Comparison of ENCODE assay signal across 30 cellular contexts in the genomic region with DNA sequence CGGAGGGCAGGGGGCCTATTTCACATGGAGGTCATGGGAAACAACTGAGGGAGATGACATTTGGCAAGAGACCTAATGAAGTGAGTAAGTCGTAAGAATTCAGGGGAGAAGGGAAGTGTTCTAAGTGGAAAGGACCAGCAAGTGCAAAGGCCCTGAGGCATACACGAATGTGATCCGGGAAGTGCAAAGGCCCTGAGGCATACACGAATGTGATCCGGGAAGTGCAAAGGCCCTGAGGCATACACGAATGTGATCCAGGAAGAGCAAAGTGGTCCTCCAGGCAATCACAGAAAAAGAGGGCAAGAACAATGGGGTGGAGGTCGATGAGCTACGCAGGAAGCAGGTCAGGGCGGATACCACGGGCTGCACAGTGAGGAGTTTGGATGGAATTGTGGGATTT.
"Had no signal": no experiment of that assay in that cellular context is flagged by ENCODE, and none has a peak within 500 bp of the region (broad histone marks: within the 10 kb centered on the region; RNA-seq: fewer than 3 reads in every experiment).

No MANE protein-coding gene starts in this region.

- FAIRE-seq: bronchial epithelial cell, TTC549 had no signal

- ATAC-seq: activated CD4-positive, alpha-beta T cell treated with anti-CD3 and anti-CD28 coated beads for 36 hours; activated CD4-positive, CD25-positive, alpha-beta regulatory T cell treated with anti-CD3 and anti-CD28 coated beads, Interleukin-2, amount 50 U/mL, for 24 hours; activated CD8-positive, alpha-beta memory T cell treated with anti-CD3 and anti-CD28 coated beads, Interleukin-2, amount 10 ng/mL, durations not matched to agents 7 days and 5 days; activated CD8-positive, alpha-beta T cell treated with anti-CD3 and anti-CD28 coated beads, Interleukin-2, amount 10 ng/mL, durations not matched to agents 7 days and 5 days; activated naive CD8-positive, alpha-beta T cell treated with anti-CD3 and anti-CD28 coated beads, Interleukin-2, amount 50 U/mL, for 24 hours; T-helper 17 cell had no signal

- H3K36me3 ChIP-seq: ascending aorta, cardiac muscle cell had no signal

- DNase-seq: activated CD4-positive, alpha-beta memory T cell treated with anti-CD3 and anti-CD28 coated beads, Interleukin-2, amount 10 ng/mL, durations not matched to agents 7 days and 5 days; activated CD4-positive, alpha-beta T cell treated with anti-CD3 and anti-CD28 coated beads for 1 hour; activated CD4-positive, alpha-beta T cell treated with anti-CD3 and anti-CD28 coated beads for 36 hours; activated CD4-positive, alpha-beta T cell treated with anti-CD3 and anti-CD28 coated beads for 48 hours; activated CD4-positive, alpha-beta T cell treated with anti-CD3 and anti-CD28 coated beads, Interleukin-2, amount 10 ng/mL, durations not matched to agents 7 days and 5 days; activated CD4-positive, alpha-beta T cell treated with anti-CD3 and anti-CD28 coated beads, Interleukin-2, amount 50 U/mL, for 48 hours; activated CD4-positive, CD25-positive, alpha-beta regulatory T cell; activated CD8-positive, alpha-beta memory T cell treated with anti-CD3 and anti-CD28 coated beads for 24 hours; activated CD8-positive, alpha-beta memory T cell treated with anti-CD3 and anti-CD28 coated beads, Interleukin-2, amount 10 ng/mL, durations not matched to agents 7 days and 5 days; activated CD8-positive, alpha-beta memory T cell treated with anti-CD3 and anti-CD28 coated beads, Interleukin-2, amount 50 U/mL, for 48 hours; activated CD8-positive, alpha-beta T cell treated with anti-CD3 and anti-CD28 coated beads, Interleukin-2, amount 10 ng/mL, durations not matched to agents 7 days and 5 days; activated effector memory CD4-positive, alpha-beta T cell treated with Interleukin-2 at 50 U/mL for 16 hours; activated gamma-delta T cell; activated naive CD4-positive, alpha-beta T cell treated with anti-CD3 and anti-CD28 coated beads, Interleukin-2, amount 10 ng/mL, durations not matched to agents 7 days and 5 days; activated naive CD4-positive, alpha-beta T cell treated with Interleukin-2 at 50 U/mL for 16 hours; activated naive CD8-positive, alpha-beta T cell treated with anti-CD3 and anti-CD28 coated beads, Interleukin-2, amount 10 ng/mL, durations not matched to agents 7 days and 5 days; activated naive CD8-positive, alpha-beta T cell treated with anti-CD3 and anti-CD28 coated beads, Interleukin-2, amount 50 U/mL, for 24 hours; activated T-cell treated with anti-CD3 and anti-CD28 coated beads, Interleukin-2, amount 50 U/mL, for 24 hours; activated T-cell treated with anti-CD3 and anti-CD28 coated beads, Interleukin-2, amount 50 U/mL, for 48 hours; amygdala; anterior cingulate cortex; caudate nucleus; cerebellar nuclear complex; T-helper 17 cell had no signal

- H3K9me3 ChIP-seq: ascending aorta had no signal

- H3K4me3 ChIP-seq: ascending aorta, cardiac muscle cell had no signal

- H3K4me1 ChIP-seq: ascending aorta had no signal

- H3K27me3 ChIP-seq: ascending aorta had no signal

- H3K27ac ChIP-seq: ascending aorta, cardiac muscle cell, VCaP had no signal
